ENCODE assay signal across 19 cellular contexts in genomic region chr15:81506936-81507335, GRCh38.
DNase-seq lines count a peak whose midpoint lies in the region; ATAC-seq and TF ChIP-seq lines count a peak whose summit lies in the region.
"Had no signal": no experiment of that assay in that cellular context is flagged by ENCODE, and none has a peak within 500 bp of the region (broad histone marks: within the 10 kb centered on the region; RNA-seq: fewer than 3 reads in every experiment).

No MANE protein-coding gene starts in this region.

- CTCF ChIA-PET in mammary epithelial cell (lab: Charles Lee; ENCODE audit: low non-redundant PET): no interaction called here

- TF ChIP-seq CTCF in mammary epithelial cell (conservative IDR thresholded peaks at IDR 0.05 in 1 of 2, IDR thresholded peaks at IDR 0.05 in 1 of 2; ENCODE audit: extremely low read depth in 1 of 2, insufficient read depth in 1 of 2, low read depth in 1 of 2, low read length in 2 of 2): no peak
- no peak for TF ChIP-seq CTCF in breast epithelium (IDR thresholded peaks at IDR 0.05)
- TF ChIP-seq CTCF in epithelial cell of esophagus (IDR thresholded peaks at IDR 0.05; ENCODE audit: insufficient read depth, low read depth, low read length, missing control alignments): no peak
- no peak for TF ChIP-seq CTCF in foreskin keratinocyte (conservative IDR thresholded peaks at IDR 0.05)

- H3K4me1 ChIP-seq in mammary epithelial cell (ENCODE audit: insufficient read depth, low read length) (peaks cover 36% of the 10 kb centered on the region), breast epithelium (no peaks in the 10 kb centered on the region), foreskin keratinocyte (peaks cover 47% of the 10 kb centered on the region)
- H3K4me1 ChIP-seq: A549; BLaER1 treated with 17β-estradiol and CSF1 and Interleukin-3, amounts not matched to agents 10 nM and 100 nM; Caco-2 had no signal

- H3K4me2 ChIP-seq in mammary epithelial cell (ENCODE audit: insufficient read depth, low read depth, low read length): no peak overlapping the region
- H3K4me2 ChIP-seq: A549; BLaER1 treated with 17β-estradiol and CSF1 and Interleukin-3, amounts not matched to agents 10 nM and 100 nM had no signal

- H3K9ac ChIP-seq in mammary epithelial cell (ENCODE audit: insufficient read depth, low read length): no peak overlapping the region
- H3K9ac ChIP-seq: BLaER1 treated with 17β-estradiol and CSF1 and Interleukin-3, amounts not matched to agents 10 nM and 100 nM had no signal

- no peaks in the 10 kb centered on the region for H3K79me2 ChIP-seq in mammary epithelial cell (ENCODE audit: insufficient read depth, low read length)

- in situ Hi-C loops in mammary epithelial cell (cut with MboI; ENCODE audit: low sequenced_read_pairs in 2 of 2): no loop called here

- H3K27me3 ChIP-seq in mammary epithelial cell (ENCODE audit: insufficient read depth, low read length) (no peaks in the 10 kb centered on the region), breast epithelium (no peaks in the 10 kb centered on the region), foreskin keratinocyte (no peaks in the 10 kb centered on the region)
- H3K27me3 ChIP-seq: BLaER1 treated with 17β-estradiol and CSF1 and Interleukin-3, amounts not matched to agents 10 nM and 100 nM had no signal

- peak; percentile 7 for ATAC-seq in foreskin keratinocyte
- ATAC-seq: A549; CD8-positive, alpha-beta T cell; GM12878 had no signal

- DNase-seq in mammary epithelial cell (peak; percentile 39), breast epithelium (ENCODE audit: low spot score in 2 of 2) (no peak), epithelial cell of esophagus (ENCODE audit: low read depth) (peak; percentile 25), foreskin keratinocyte (peak; percentile 40 to 65), foreskin melanocyte (no peak), dedifferentiated amniotic fluid mesenchymal stem cell (ENCODE audit: extremely low spot score) (no peak)
- DNase-seq in stimulated activated CD4-positive, alpha-beta T cell treated with anti-CD3 and anti-CD28 coated beads, Interleukin-4, amount 100 ng/mL, for 4 hours: no peak
- DNase-seq: AML-193; Caco-2; Calu3; CD4-positive, alpha-beta T cell; CD8-positive, alpha-beta T cell; DMS79 treated with DMSO at 0.1 percent for 48 hours; GDM1 had no signal

- no TSS peak for BruUV-seq in mammary epithelial cell (replicated peaks; lab: Mats Ljungman, UMichigan)

- H3K9me3 ChIP-seq in mammary epithelial cell (replicated peaks; ENCODE audit: insufficient read depth, low read length) (no peaks in the 10 kb centered on the region), breast epithelium (no peaks in the 10 kb centered on the region)
- H3K9me3 ChIP-seq: A549; BLaER1 treated with 17β-estradiol and CSF1 and Interleukin-3, amounts not matched to agents 10 nM and 100 nM; Caco-2 had no signal

- intact Hi-C loops in mammary epithelial cell (cut with micrococcal nuclease): no loop called here
- intact Hi-C loops in breast epithelium (cut with DNase I; ENCODE audit: low total_unique reads): no loop called here

- no peak for TF ChIP-seq POLR2A in breast epithelium (IDR thresholded peaks at IDR 0.05)

- no peak overlapping the region for H2AFZ ChIP-seq in mammary epithelial cell (ENCODE audit: low read depth, low read length)

- H3K36me3 ChIP-seq in mammary epithelial cell (ENCODE audit: insufficient read depth, low read length) (no peaks in the 10 kb centered on the region), breast epithelium (no peaks in the 10 kb centered on the region)
- H3K36me3 ChIP-seq: BLaER1 treated with 17β-estradiol and CSF1 and Interleukin-3, amounts not matched to agents 10 nM and 100 nM had no signal

- H3K4me3 ChIP-seq in mammary epithelial cell (replicated peaks in 1 of 3; ENCODE audit: insufficient read depth in 1 of 3, low read depth in 2 of 3, low read length in 3 of 3) (no peak overlapping the region), breast epithelium (no peak overlapping the region), epithelial cell of esophagus (ENCODE audit: low read length) (no peak overlapping the region)
- H3K4me3 ChIP-seq: A549; BLaER1 treated with 17β-estradiol and CSF1 and Interleukin-3, amounts not matched to agents 10 nM and 100 nM; GM12878 had no signal

- 40% methylated on average over 1 of the region's 1 CpG for WGBS in mammary epithelial cell (ENCODE audit: low coverage, missing lambda C conversion rate)

- H3K27ac ChIP-seq in mammary epithelial cell (ENCODE audit: insufficient read depth, low read depth, low read length) (no peak overlapping the region), breast epithelium (no peak overlapping the region), foreskin keratinocyte (peak overlapping the region; percentile 25)
- H3K27ac ChIP-seq: 22Rv1; A549; BLaER1 treated with 17β-estradiol and CSF1 and Interleukin-3, amounts not matched to agents 10 nM and 100 nM; C4-2B had no signal

- H4K20me1 ChIP-seq in mammary epithelial cell (ENCODE audit: insufficient read depth, low read length): no peaks in the 10 kb centered on the region
- H4K20me1 ChIP-seq: BLaER1 treated with 17β-estradiol and CSF1 and Interleukin-3, amounts not matched to agents 10 nM and 100 nM had no signal

- dilution Hi-C loops in mammary epithelial cell (cut with HindIII; ENCODE audit: low sequenced_read_pairs): no loop called here

Comparison
In these comparisons a context has a peak if more than half of its experiments do, and no peak if none do; other contexts are left out.
1. DNase-seq: peak in mammary epithelial cell (single experiment), epithelial cell of esophagus (single experiment) and foreskin keratinocyte (2 of 2); none in breast epithelium (0 of 2), foreskin melanocyte (single experiment), stimulated activated CD4-positive, alpha-beta T cell treated with anti-CD3 and anti-CD28 coated beads, Interleukin-4, amount 100 ng/mL, for 4 hours (0 of 2) and dedifferentiated amniotic fluid mesenchymal stem cell (single experiment).